Comparison of ENCODE assay signal across 1 cellular context in the genomic region with DNA sequence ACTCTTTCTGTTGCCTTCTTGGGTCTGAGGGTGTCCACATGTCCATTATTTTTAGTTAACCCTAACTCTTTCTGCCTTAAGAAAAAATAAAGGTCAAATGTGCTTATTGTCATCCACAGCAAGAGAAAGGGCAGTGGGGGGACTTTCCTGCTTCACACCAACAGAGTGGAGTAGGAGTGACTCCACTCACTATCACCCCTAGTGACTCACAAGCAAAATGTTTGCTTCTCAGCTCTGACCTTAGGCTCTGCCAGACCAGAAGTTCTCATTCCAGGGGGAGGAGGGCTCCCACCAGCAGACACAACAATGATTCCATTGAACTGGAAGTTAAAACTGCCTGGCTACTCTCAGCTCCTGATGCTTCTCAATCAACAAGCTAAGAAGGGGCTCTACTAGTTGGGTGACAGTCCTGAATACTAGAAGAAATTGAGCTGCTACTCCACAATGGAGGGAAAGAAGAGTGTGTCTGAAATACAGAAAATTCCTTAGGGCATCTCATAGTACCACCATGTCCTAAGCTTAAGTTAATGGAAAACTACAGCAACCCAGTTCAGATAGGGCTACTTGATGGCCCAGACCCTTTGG.
A peak's percentile ranks its signal among the peaks of the same experiment; 100 is the strongest.
TF ChIP-seq lines count a peak whose summit lies in the region.

No MANE protein-coding gene starts in this region.

TF ChIP-seq in HepG2, 621 proteins besides CTCF, POLR2A, EP300 and RAD21 (continued from another document and continues in another):
- TF ChIP-seq SOX5 (CRISPR knock-in tag; IDR thresholded peaks at IDR 0.05; ENCODE audit: borderline replicate concordance) (peak; percentile 82; the same call in 1 of the 2 replicates), ARNT (IDR thresholded peaks at IDR 0.05) (no peak), ZNF556 (CRISPR knock-in tag; IDR thresholded peaks at IDR 0.05; ENCODE audit: borderline replicate concordance) (peak; percentile 56; the same call in 1 of the 2 replicates), HOXA5 (CRISPR knock-in tag; IDR thresholded peaks at IDR 0.05) (no peak), ETV5 (CRISPR knock-in tag; IDR thresholded peaks at IDR 0.05; ENCODE audit: borderline replicate concordance) (peak; percentile 54; the same call in 1 of the 2 replicates), ZNF274 (CRISPR knock-in tag; IDR thresholded peaks at IDR 0.05) (no peak), NFYB (CRISPR knock-in tag; IDR thresholded peaks at IDR 0.05) (no peak), HNRNPUL1 (IDR thresholded peaks at IDR 0.05; ENCODE audit: low read depth, low read length) (no peak), ZNF772 (CRISPR knock-in tag; IDR thresholded peaks at IDR 0.05) (peak; percentile 89), EZH2 (conservative IDR thresholded peaks at IDR 0.05; ENCODE audit: low read depth, low read length) (no peak), FOXO1 (CRISPR knock-in tag; IDR thresholded peaks at IDR 0.05) (peak; percentile 83), ZNF12 (CRISPR knock-in tag; IDR thresholded peaks at IDR 0.05) (no peak), ZNF562 (CRISPR knock-in tag; IDR thresholded peaks at IDR 0.05; ENCODE audit: borderline replicate concordance) (no peak), THYN1 (CRISPR knock-in tag; IDR thresholded peaks at IDR 0.05; ENCODE audit: borderline replicate concordance, low read depth) (no peak), SMAD1 (CRISPR knock-in tag; IDR thresholded peaks at IDR 0.05; ENCODE audit: borderline replicate concordance, low read depth) (no peak), ZNF607 (CRISPR knock-in tag; IDR thresholded peaks at IDR 0.05; ENCODE audit: borderline replicate concordance) (no peak), NKX3-1 (CRISPR knock-in tag; IDR thresholded peaks at IDR 0.05) (no peak), ZNF644 (CRISPR knock-in tag; IDR thresholded peaks at IDR 0.05; ENCODE audit: low read depth) (peak; percentile 93), CEBPG (CRISPR knock-in tag; IDR thresholded peaks at IDR 0.05) (no peak), ZNF10 (CRISPR knock-in tag; IDR thresholded peaks at IDR 0.05; ENCODE audit: borderline replicate concordance, low read depth) (no peak)
- TF ChIP-seq, protein P1, sequence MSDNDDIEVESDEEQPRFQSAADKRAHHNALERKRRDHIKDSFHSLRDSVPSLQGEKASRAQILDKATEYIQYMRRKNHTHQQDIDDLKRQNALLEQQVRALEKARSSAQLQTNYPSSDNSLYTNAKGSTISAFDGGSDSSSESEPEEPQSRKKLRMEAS (IDR thresholded peaks at IDR 0.05): peak; percentile 72
- TF ChIP-seq, protein P2, sequence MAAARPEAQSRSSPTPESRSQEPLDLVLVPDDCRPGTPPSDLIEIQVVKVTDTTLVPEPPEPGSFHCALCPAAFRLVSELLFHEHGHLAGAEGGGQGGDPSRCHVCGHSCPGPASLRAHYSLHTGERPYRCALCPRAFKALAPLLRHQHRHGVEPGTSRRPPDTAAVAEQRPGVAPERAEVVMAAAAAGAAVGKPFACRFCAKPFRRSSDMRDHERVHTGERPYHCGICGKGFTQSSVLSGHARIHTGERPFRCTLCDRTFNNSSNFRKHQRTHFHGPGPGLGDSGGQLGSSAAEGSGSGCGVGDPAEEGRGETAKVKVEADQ (CRISPR knock-in tag; IDR thresholded peaks at IDR 0.05; ENCODE audit: borderline replicate concordance): peak; percentile 50; the same call in 1 of the 2 replicates
- TF ChIP-seq, protein P3, sequence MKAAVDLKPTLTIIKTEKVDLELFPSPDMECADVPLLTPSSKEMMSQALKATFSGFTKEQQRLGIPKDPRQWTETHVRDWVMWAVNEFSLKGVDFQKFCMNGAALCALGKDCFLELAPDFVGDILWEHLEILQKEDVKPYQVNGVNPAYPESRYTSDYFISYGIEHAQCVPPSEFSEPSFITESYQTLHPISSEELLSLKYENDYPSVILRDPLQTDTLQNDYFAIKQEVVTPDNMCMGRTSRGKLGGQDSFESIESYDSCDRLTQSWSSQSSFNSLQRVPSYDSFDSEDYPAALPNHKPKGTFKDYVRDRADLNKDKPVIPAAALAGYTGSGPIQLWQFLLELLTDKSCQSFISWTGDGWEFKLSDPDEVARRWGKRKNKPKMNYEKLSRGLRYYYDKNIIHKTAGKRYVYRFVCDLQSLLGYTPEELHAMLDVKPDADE (CRISPR knock-in tag; IDR thresholded peaks at IDR 0.05): no peak
- TF ChIP-seq, protein P4, sequence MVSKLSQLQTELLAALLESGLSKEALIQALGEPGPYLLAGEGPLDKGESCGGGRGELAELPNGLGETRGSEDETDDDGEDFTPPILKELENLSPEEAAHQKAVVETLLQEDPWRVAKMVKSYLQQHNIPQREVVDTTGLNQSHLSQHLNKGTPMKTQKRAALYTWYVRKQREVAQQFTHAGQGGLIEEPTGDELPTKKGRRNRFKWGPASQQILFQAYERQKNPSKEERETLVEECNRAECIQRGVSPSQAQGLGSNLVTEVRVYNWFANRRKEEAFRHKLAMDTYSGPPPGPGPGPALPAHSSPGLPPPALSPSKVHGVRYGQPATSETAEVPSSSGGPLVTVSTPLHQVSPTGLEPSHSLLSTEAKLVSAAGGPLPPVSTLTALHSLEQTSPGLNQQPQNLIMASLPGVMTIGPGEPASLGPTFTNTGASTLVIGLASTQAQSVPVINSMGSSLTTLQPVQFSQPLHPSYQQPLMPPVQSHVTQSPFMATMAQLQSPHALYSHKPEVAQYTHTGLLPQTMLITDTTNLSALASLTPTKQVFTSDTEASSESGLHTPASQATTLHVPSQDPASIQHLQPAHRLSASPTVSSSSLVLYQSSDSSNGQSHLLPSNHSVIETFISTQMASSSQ (IDR thresholded peaks at IDR 0.05; ENCODE audit: low read depth): no peak
- TF ChIP-seq, protein P4 (CRISPR knock-in tag; IDR thresholded peaks at IDR 0.05; ENCODE audit: borderline replicate concordance): peak; percentile 17; the same call in 1 of the 2 replicates
- TF ChIP-seq, protein P5, sequence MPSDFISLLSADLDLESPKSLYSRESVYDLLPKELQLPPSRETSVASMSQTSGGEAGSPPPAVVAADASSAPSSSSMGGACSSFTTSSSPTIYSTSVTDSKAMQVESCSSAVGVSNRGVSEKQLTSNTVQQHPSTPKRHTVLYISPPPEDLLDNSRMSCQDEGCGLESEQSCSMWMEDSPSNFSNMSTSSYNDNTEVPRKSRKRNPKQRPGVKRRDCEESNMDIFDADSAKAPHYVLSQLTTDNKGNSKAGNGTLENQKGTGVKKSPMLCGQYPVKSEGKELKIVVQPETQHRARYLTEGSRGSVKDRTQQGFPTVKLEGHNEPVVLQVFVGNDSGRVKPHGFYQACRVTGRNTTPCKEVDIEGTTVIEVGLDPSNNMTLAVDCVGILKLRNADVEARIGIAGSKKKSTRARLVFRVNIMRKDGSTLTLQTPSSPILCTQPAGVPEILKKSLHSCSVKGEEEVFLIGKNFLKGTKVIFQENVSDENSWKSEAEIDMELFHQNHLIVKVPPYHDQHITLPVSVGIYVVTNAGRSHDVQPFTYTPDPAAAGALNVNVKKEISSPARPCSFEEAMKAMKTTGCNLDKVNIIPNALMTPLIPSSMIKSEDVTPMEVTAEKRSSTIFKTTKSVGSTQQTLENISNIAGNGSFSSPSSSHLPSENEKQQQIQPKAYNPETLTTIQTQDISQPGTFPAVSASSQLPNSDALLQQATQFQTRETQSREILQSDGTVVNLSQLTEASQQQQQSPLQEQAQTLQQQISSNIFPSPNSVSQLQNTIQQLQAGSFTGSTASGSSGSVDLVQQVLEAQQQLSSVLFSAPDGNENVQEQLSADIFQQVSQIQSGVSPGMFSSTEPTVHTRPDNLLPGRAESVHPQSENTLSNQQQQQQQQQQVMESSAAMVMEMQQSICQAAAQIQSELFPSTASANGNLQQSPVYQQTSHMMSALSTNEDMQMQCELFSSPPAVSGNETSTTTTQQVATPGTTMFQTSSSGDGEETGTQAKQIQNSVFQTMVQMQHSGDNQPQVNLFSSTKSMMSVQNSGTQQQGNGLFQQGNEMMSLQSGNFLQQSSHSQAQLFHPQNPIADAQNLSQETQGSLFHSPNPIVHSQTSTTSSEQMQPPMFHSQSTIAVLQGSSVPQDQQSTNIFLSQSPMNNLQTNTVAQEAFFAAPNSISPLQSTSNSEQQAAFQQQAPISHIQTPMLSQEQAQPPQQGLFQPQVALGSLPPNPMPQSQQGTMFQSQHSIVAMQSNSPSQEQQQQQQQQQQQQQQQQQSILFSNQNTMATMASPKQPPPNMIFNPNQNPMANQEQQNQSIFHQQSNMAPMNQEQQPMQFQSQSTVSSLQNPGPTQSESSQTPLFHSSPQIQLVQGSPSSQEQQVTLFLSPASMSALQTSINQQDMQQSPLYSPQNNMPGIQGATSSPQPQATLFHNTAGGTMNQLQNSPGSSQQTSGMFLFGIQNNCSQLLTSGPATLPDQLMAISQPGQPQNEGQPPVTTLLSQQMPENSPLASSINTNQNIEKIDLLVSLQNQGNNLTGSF (CRISPR knock-in tag; IDR thresholded peaks at IDR 0.05): no peak
- TF ChIP-seq, protein P6, sequence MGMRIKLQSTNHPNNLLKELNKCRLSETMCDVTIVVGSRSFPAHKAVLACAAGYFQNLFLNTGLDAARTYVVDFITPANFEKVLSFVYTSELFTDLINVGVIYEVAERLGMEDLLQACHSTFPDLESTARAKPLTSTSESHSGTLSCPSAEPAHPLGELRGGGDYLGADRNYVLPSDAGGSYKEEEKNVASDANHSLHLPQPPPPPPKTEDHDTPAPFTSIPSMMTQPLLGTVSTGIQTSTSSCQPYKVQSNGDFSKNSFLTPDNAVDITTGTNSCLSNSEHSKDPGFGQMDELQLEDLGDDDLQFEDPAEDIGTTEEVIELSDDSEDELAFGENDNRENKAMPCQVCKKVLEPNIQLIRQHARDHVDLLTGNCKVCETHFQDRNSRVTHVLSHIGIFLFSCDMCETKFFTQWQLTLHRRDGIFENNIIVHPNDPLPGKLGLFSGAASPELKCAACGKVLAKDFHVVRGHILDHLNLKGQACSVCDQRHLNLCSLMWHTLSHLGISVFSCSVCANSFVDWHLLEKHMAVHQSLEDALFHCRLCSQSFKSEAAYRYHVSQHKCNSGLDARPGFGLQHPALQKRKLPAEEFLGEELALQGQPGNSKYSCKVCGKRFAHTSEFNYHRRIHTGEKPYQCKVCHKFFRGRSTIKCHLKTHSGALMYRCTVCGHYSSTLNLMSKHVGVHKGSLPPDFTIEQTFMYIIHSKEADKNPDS (CRISPR knock-in tag; IDR thresholded peaks at IDR 0.05): no peak
- TF ChIP-seq, protein P7, sequence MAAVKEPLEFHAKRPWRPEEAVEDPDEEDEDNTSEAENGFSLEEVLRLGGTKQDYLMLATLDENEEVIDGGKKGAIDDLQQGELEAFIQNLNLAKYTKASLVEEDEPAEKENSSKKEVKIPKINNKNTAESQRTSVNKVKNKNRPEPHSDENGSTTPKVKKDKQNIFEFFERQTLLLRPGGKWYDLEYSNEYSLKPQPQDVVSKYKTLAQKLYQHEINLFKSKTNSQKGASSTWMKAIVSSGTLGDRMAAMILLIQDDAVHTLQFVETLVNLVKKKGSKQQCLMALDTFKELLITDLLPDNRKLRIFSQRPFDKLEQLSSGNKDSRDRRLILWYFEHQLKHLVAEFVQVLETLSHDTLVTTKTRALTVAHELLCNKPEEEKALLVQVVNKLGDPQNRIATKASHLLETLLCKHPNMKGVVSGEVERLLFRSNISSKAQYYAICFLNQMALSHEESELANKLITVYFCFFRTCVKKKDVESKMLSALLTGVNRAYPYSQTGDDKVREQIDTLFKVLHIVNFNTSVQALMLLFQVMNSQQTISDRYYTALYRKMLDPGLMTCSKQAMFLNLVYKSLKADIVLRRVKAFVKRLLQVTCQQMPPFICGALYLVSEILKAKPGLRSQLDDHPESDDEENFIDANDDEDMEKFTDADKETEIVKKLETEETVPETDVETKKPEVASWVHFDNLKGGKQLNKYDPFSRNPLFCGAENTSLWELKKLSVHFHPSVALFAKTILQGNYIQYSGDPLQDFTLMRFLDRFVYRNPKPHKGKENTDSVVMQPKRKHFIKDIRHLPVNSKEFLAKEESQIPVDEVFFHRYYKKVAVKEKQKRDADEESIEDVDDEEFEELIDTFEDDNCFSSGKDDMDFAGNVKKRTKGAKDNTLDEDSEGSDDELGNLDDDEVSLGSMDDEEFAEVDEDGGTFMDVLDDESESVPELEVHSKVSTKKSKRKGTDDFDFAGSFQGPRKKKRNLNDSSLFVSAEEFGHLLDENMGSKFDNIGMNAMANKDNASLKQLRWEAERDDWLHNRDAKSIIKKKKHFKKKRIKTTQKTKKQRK (IDR thresholded peaks at IDR 0.05; ENCODE audit: low read length): no peak
- TF ChIP-seq, protein P8, sequence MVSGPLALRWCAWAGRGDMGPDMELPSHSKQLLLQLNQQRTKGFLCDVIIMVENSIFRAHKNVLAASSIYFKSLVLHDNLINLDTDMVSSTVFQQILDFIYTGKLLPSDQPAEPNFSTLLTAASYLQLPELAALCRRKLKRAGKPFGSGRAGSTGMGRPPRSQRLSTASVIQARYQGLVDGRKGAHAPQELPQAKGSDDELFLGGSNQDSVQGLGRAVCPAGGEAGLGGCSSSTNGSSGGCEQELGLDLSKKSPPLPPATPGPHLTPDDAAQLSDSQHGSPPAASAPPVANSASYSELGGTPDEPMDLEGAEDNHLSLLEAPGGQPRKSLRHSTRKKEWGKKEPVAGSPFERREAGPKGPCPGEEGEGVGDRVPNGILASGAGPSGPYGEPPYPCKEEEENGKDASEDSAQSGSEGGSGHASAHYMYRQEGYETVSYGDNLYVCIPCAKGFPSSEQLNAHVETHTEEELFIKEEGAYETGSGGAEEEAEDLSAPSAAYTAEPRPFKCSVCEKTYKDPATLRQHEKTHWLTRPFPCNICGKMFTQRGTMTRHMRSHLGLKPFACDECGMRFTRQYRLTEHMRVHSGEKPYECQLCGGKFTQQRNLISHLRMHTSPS (CRISPR knock-in tag; IDR thresholded peaks at IDR 0.05; ENCODE audit: low read depth): no peak
